In the genomic region with DNA sequence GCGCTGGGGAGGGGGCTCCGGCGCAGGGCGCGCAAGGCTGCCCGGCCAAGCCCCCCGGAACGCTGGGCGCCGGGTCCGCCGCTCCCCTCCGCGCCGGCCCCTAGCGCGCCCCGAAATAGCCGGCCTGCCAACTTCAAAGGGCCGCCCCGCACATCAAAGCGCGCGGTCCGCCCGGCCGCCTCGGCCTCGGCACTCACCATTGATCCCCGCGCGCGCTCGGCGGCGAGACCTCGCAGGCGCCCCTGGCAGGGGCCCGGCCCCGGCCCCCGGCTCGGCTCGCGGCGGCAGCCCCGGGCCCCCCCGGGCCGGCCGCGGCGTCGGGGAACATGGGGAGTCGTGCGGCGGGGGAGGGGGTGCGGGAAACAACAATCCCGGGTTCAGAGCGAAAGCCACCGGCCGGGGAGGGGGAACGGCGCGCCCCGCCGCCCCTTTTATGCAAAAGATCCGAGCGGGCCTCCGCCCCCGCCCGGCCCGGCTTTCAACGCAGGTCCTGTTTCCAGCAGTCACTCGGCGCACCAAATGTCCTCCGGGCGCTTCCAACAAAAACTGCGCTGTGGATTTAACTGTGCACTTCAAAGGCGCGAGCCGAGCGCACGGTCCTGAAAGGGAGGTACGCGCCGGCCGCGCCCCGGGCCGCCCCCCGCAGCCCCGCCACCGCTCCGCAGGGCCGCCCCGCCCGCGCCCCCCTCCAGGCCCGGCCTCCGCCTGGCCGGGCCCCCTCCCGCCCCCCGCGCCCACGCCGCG, we compare ENCODE assay signal across 8 cellular contexts. TPM values are rescaled to one million over a fixed set of nuclear protein-coding genes. Genes with fewer than 3 reads are reported as not detected.
DNase-seq lines count a peak whose midpoint lies in the region; ATAC-seq and TF ChIP-seq lines count a peak whose summit lies in the region.

No MANE protein-coding gene starts in this region.

- peak; percentile 54 for DNase-seq in NOMO-1 treated with dmso at 0.1 percent for 144 hours (lab: John Stamatoyannopoulos, UW; ENCODE audit: unreplicated experiment)
- peak; percentile 62 for DNase-seq in activated T-cell treated with anti-CD3 and anti-CD28 coated beads, Interleukin-2, amount 50 U/mL, for 4 hours
- peak; percentile 89 to 91 (median 90) for DNase-seq in mucosa of descending colon
- DNase-seq in stimulated activated CD8-positive, alpha-beta memory T cell treated with anti-CD3 and anti-CD28 coated beads, Interleukin-2, amount 100 ng/mL, for 1 hour (ENCODE audit: low read depth in 2 of 2), result peak; percentile 34 to 55
- DNase-seq in UCSD-AML1 (lab: John Stamatoyannopoulos, UW; ENCODE audit: unreplicated experiment), result no peak

- H3K4me3 ChIP-seq in esophagus (ENCODE audit: low read depth in 1 of 2, low read length in 2 of 2), result peak overlapping the region; percentile 63 to 81
- H3K4me3 ChIP-seq in mucosa of descending colon, result peak overlapping the region; percentile 72

- WGBS in esophagus, 2 donors, result 1% methylated on average over 79 to 106 of the region's 106 CpGs

- H3K36me3 Mint-ChIP-seq in activated T-cell treated with anti-CD3 and anti-CD28 coated beads, Interleukin-2, amount 50 U/mL, for 4 hours (ENCODE audit: insufficient read depth), result no peaks in the 10 kb centered on the region

- no peaks in the 10 kb centered on the region for H3K9me3 Mint-ChIP-seq in activated T-cell treated with anti-CD3 and anti-CD28 coated beads, Interleukin-2, amount 50 U/mL, for 4 hours

- peak overlapping the region; percentile 75 for H3K4me3 Mint-ChIP-seq in activated T-cell treated with anti-CD3 and anti-CD28 coated beads, Interleukin-2, amount 50 U/mL, for 4 hours

- no peaks in the 10 kb centered on the region for H3K36me3 ChIP-seq in esophagus (ENCODE audit: control insufficient read depth in 2 of 2, insufficient read depth in 2 of 2, low read length in 1 of 2)
- H3K36me3 ChIP-seq in mucosa of descending colon (ENCODE audit: low read depth), result no peaks in the 10 kb centered on the region

- no peaks in the 10 kb centered on the region for H3K27me3 ChIP-seq in esophagus (ENCODE audit: control insufficient read depth in 1 of 2, insufficient read depth in 2 of 2, low read length in 2 of 2)

- H3K4me1 ChIP-seq in esophagus (ENCODE audit: control insufficient read depth in 2 of 2, insufficient read depth in 2 of 2, low read length in 1 of 2) (peaks cover 2 to 3% of the 10 kb centered on the region in 2 donors), mucosa of descending colon (ENCODE audit: low read depth) (peaks cover 29% of the 10 kb centered on the region)

- H3K4me1 Mint-ChIP-seq in activated T-cell treated with anti-CD3 and anti-CD28 coated beads, Interleukin-2, amount 50 U/mL, for 4 hours (ENCODE audit: low read depth), result peaks cover 26% of the 10 kb centered on the region

- peak; percentile 34 for ATAC-seq in GM18867 (IDR thresholded peaks at IDR 0.05; ENCODE audit: unreplicated experiment)
- peak; percentile 29 for ATAC-seq in HG03521 (IDR thresholded peaks at IDR 0.05; ENCODE audit: unreplicated experiment)
- peak; percentile 59 to 61 for ATAC-seq in activated T-cell treated with anti-CD3 and anti-CD28 coated beads, Interleukin-2, amount 50 U/mL, for 4 hours
- ATAC-seq in mucosa of descending colon, result peak; percentile 45

- H3K27me3 Mint-ChIP-seq in activated T-cell treated with anti-CD3 and anti-CD28 coated beads, Interleukin-2, amount 50 U/mL, for 4 hours (ENCODE audit: low read depth), result no peaks in the 10 kb centered on the region

- intact Hi-C loops in mucosa of descending colon (cut with DNase I, micrococcal nuclease), result no loop called here

- peak overlapping the region; percentile 77 to 96 for H3K27ac ChIP-seq in esophagus (ENCODE audit: low read depth in 2 of 2, low read length in 1 of 2)

- H3K9me3 ChIP-seq in esophagus (ENCODE audit: control insufficient read depth in 2 of 2, insufficient read depth in 1 of 2, low read depth in 1 of 2, low read length in 1 of 2) (no peaks in the 10 kb centered on the region), mucosa of descending colon (no peaks in the 10 kb centered on the region)

- no peak for TF ChIP-seq CTCF in mucosa of descending colon (IDR thresholded peaks at IDR 0.05)

RNA-seq across cellular contexts. Expression of gene AXIN2, which starts 0.6 kb away (rescaled TPM):
- 10 to 100 TPM in 2 of 3 donors, 1 to 10 TPM in 1; 8.4 to 13.4 (median 11.9) TPM for total RNA-seq in activated T-cell treated with anti-CD3 and anti-CD28 coated beads, Interleukin-2, amount 50 U/mL, for 4 hours
- 1 to 10 TPM; 1.8 to 2.7 TPM for polyA plus RNA-seq in esophagus
- total RNA-seq in mucosa of descending colon, result 10 to 100 TPM; 27.6 to 63.3 (median 39.3) TPM
